In genomic region chr19:2014731-2015610, GRCh38 we compare ENCODE assay signal across 8 cellular contexts. TPM values are rescaled to one million over a fixed set of nuclear protein-coding genes. Genes with fewer than 3 reads are reported as not detected.
DNase-seq lines count a peak whose midpoint lies in the region; ATAC-seq and TF ChIP-seq lines count a peak whose summit lies in the region.

No MANE protein-coding gene starts in this region.

- no peaks in the 10 kb centered on the region for H3K9me3 Mint-ChIP-seq in Calu3 (ENCODE audit: low read depth, unreplicated experiment)
- no peaks in the 10 kb centered on the region for H3K9me3 Mint-ChIP-seq in stimulated activated effector memory CD8-positive, alpha-beta T cell treated with anti-CD3 and anti-CD28 coated beads, Interleukin-12 subunit alpha, Interleukin-12 subunit beta, amount 100 ng/mL, for 72 hours

- H3K4me3 ChIP-seq in Karpas-422 (ENCODE audit: low read length) (peak overlapping the region; percentile 73), iPS-18c (ENCODE audit: insufficient read depth, low read depth, low read length) (peak overlapping the region; percentile 67)

- no peaks in the 10 kb centered on the region for H3K9me2 ChIP-seq in Karpas-422 (replicated peaks; ENCODE audit: insufficient read depth, low read length)

- peaks cover 8% of the 10 kb centered on the region; the same call in 1 of the 2 replicates for H4K20me1 ChIP-seq in Karpas-422 (ENCODE audit: insufficient read depth, low read depth, low read length)

- peaks cover 14% of the 10 kb centered on the region for H3K4me1 ChIP-seq in Karpas-422 (ENCODE audit: low read length)

- no peaks in the 10 kb centered on the region for H3K27me3 Mint-ChIP-seq in Calu3 (ENCODE audit: unreplicated experiment)

- H3K9ac ChIP-seq in Karpas-422 (ENCODE audit: low read length): peak overlapping the region; percentile 94

- peak overlapping the region; percentile 70 for H3K4me3 Mint-ChIP-seq in Calu3 (ENCODE audit: low read depth, unreplicated experiment)
- peak overlapping the region; percentile 66 for H3K4me3 Mint-ChIP-seq in stimulated activated effector memory CD8-positive, alpha-beta T cell treated with anti-CD3 and anti-CD28 coated beads, Interleukin-12 subunit alpha, Interleukin-12 subunit beta, amount 100 ng/mL, for 72 hours

- peak overlapping the region; percentile 95 for H3K4me2 ChIP-seq in Karpas-422 (ENCODE audit: low read depth, low read length, poor library complexity, severe bottlenecking)

- DNase-seq in Calu3 (no peak), Karpas-422 (peak; percentile 73), H4 (ENCODE audit: low spot score) (no peak)
- peak; percentile 32 to 64 for DNase-seq in stimulated activated effector memory CD8-positive, alpha-beta T cell treated with anti-CD3 and anti-CD28 coated beads, Interleukin-12 subunit alpha, Interleukin-12 subunit beta, amount 100 ng/mL, for 72 hours (ENCODE audit: low spot score in 2 of 2)

- no peak for TF ChIP-seq CTCF in Calu3 (IDR thresholded peaks at IDR 0.05; ENCODE audit: unreplicated experiment)

- peaks cover 57% of the 10 kb centered on the region for H3K79me2 ChIP-seq in Karpas-422 (ENCODE audit: low read length)

- intact Hi-C loops in Calu3 (cut with micrococcal nuclease; ENCODE audit: unreplicated experiment): no loop called here

- H3K4me1 Mint-ChIP-seq in Calu3 (ENCODE audit: low read depth, unreplicated experiment): peaks cover 4% of the 10 kb centered on the region
- peaks cover 30% of the 10 kb centered on the region for H3K4me1 Mint-ChIP-seq in stimulated activated effector memory CD8-positive, alpha-beta T cell treated with anti-CD3 and anti-CD28 coated beads, Interleukin-12 subunit alpha, Interleukin-12 subunit beta, amount 100 ng/mL, for 72 hours

- peak; percentile 60 for ATAC-seq in stimulated activated effector memory CD8-positive, alpha-beta T cell treated with anti-CD3 and anti-CD28 coated beads, Interleukin-12 subunit alpha, Interleukin-12 subunit beta, amount 100 ng/mL, for 72 hours
- no peak for ATAC-seq in GM19395 (IDR thresholded peaks at IDR 0.05; ENCODE audit: unreplicated experiment)
- ATAC-seq in GM18511 (IDR thresholded peaks at IDR 0.05; ENCODE audit: unreplicated experiment): no peak

- H3K27ac ChIP-seq in Karpas-422 (ENCODE audit: low read length) (peak overlapping the region; percentile 48), angular gyrus (ENCODE audit: low read depth, low read length) (peak overlapping the region; percentile 89)

- BruUV-seq in Calu3 (replicated peaks; lab: Mats Ljungman, UMichigan): no TSS peak

- H3K9me3 ChIP-seq in Karpas-422 (ENCODE audit: low read length) (no peaks in the 10 kb centered on the region), iPS-18c (ENCODE audit: control insufficient read depth, insufficient read depth, low read length) (no peaks in the 10 kb centered on the region)

- peaks cover 8% of the 10 kb centered on the region; the same call in 1 of the 2 replicates for H3K36me3 ChIP-seq in Karpas-422 (ENCODE audit: insufficient read depth, low read length)

- H3K27ac Mint-ChIP-seq in Calu3 (ENCODE audit: unreplicated experiment): peak overlapping the region; percentile 50
- H3K27ac Mint-ChIP-seq in stimulated activated effector memory CD8-positive, alpha-beta T cell treated with anti-CD3 and anti-CD28 coated beads, Interleukin-12 subunit alpha, Interleukin-12 subunit beta, amount 100 ng/mL, for 72 hours: peak overlapping the region; percentile 45

- H2AFZ ChIP-seq in Karpas-422 (ENCODE audit: low read length): no peak overlapping the region

- H3K27me3 ChIP-seq in Karpas-422 (ENCODE audit: low read length): no peaks in the 10 kb centered on the region

- CTCF ChIA-PET in Calu3 (lab: Charles Lee): no interaction called here

- peaks cover 31% of the 10 kb centered on the region for H3K36me3 Mint-ChIP-seq in Calu3 (ENCODE audit: insufficient read depth, unreplicated experiment)
- H3K36me3 Mint-ChIP-seq in stimulated activated effector memory CD8-positive, alpha-beta T cell treated with anti-CD3 and anti-CD28 coated beads, Interleukin-12 subunit alpha, Interleukin-12 subunit beta, amount 100 ng/mL, for 72 hours: peaks cover 6% of the 10 kb centered on the region

RNA-seq across cellular contexts. Expression of gene BTBD2, which starts 0.5 kb away (rescaled TPM):
- total RNA-seq in Calu3 (2022): 65.3 and 72.3 TPM in 2 replicates
- total RNA-seq in Karpas-422 (2014; rRNA removed; shearing (Covaris generic); ENCODE audit: low replicate concordance): 66.8 and 112 TPM in 2 replicates
- 37.6 and 40.1 TPM in 2 replicates for total RNA-seq in H4 (2014; rRNA removed; shearing (Covaris generic))

RNA-seq across cellular contexts. Expression of gene MKNK2, which starts 36.1 kb away (rescaled TPM):
- total RNA-seq in Calu3 (2022): 96.0 and 99.7 TPM in 2 replicates
- 526 and 862 TPM in 2 replicates for total RNA-seq in Karpas-422 (2014; rRNA removed; shearing (Covaris generic); ENCODE audit: low replicate concordance)
- 33.9 and 49.6 TPM in 2 replicates for total RNA-seq in H4 (2014; rRNA removed; shearing (Covaris generic))

Comparison
In these comparisons a context has a peak if more than half of its experiments do, and no peak if none do; other contexts are left out.
1. DNase-seq: peak in Karpas-422 (single experiment) and stimulated activated effector memory CD8-positive, alpha-beta T cell treated with anti-CD3 and anti-CD28 coated beads, Interleukin-12 subunit alpha, Interleukin-12 subunit beta, amount 100 ng/mL, for 72 hours (2 of 2); none in Calu3 (single experiment) and H4 (single experiment).